In genomic region chr14:37329189-37330001, GRCh38 we compare ENCODE assay signal across 14 cellular contexts.
"Had no signal": no experiment of that assay in that cellular context is flagged by ENCODE, and none has a peak within 500 bp of the region (broad histone marks: within the 10 kb centered on the region; RNA-seq: fewer than 3 reads in every experiment).

No MANE protein-coding gene starts in this region.

- H3K4me1 Mint-ChIP-seq: neural crest cell; stimulated activated naive B cell treated with anti-CD40 and anti-IgM and Interleukin-4, amounts not matched to agents 10 μg/mL and 1 μg/mL and 100 μg/mL, for 72 hours had no signal

- H3K27me3 Mint-ChIP-seq: activated CD4-positive, alpha-beta memory T cell treated with anti-CD3 and anti-CD28 coated beads for 36 hours; activated T-cell treated with anti-CD3 and anti-CD28 coated beads, Interleukin-2, amount 50 U/mL, for 24 hours; stimulated activated naive B cell treated with anti-CD40 and anti-IgM and Interleukin-4, amounts not matched to agents 10 μg/mL and 1 μg/mL and 100 μg/mL, for 72 hours had no signal

- H3K27ac ChIP-seq: cardiac muscle cell, ovary, tibial artery had no signal

- H3K27ac Mint-ChIP-seq: activated CD4-positive, alpha-beta memory T cell treated with anti-CD3 and anti-CD28 coated beads for 36 hours; activated T-cell treated with anti-CD3 and anti-CD28 coated beads, Interleukin-2, amount 50 U/mL, for 24 hours; stimulated activated naive B cell treated with anti-CD40 and anti-IgM and Interleukin-4, amounts not matched to agents 10 μg/mL and 1 μg/mL and 100 μg/mL, for 72 hours had no signal

- ATAC-seq: esophagus mucosa; stimulated activated naive B cell treated with anti-CD40 and anti-IgM and Interleukin-4, amounts not matched to agents 10 μg/mL and 1 μg/mL and 100 μg/mL, for 72 hours had no signal

- H3K4me3 ChIP-seq: cardiac muscle cell, ovary, tibial artery had no signal

- H3K27me3 ChIP-seq: cardiac muscle cell, ovary, tibial artery had no signal

- H3K9me3 ChIP-seq: ovary had no signal

- FAIRE-seq: astrocyte had no signal

- H3K4me1 ChIP-seq: tibial artery had no signal

- DNase-seq: activated CD4-positive, alpha-beta memory T cell treated with anti-CD3 and anti-CD28 coated beads for 36 hours; activated effector memory CD4-positive, alpha-beta T cell treated with Interleukin-2 at 50 U/mL for 16 hours; activated naive CD4-positive, alpha-beta T cell treated with anti-CD3 and anti-CD28 coated beads, Interleukin-2, amount 50 U/mL, for 16 hours; activated T-cell treated with anti-CD3 and anti-CD28 coated beads, Interleukin-2, amount 50 U/mL, for 24 hours; hippocampal formation; midbrain; ovary; stimulated activated naive B cell treated with anti-CD40 and anti-IgM and Interleukin-4, amounts not matched to agents 10 μg/mL and 1 μg/mL and 100 μg/mL, for 72 hours; T-helper 9 cell; tibial artery had no signal

- H3K36me3 ChIP-seq: cardiac muscle cell, ovary had no signal

- H3K36me3 Mint-ChIP-seq: activated CD4-positive, alpha-beta memory T cell treated with anti-CD3 and anti-CD28 coated beads for 36 hours; stimulated activated naive B cell treated with anti-CD40 and anti-IgM and Interleukin-4, amounts not matched to agents 10 μg/mL and 1 μg/mL and 100 μg/mL, for 72 hours had no signal

- H3K4me3 Mint-ChIP-seq: activated CD4-positive, alpha-beta memory T cell treated with anti-CD3 and anti-CD28 coated beads for 36 hours; activated T-cell treated with anti-CD3 and anti-CD28 coated beads, Interleukin-2, amount 50 U/mL, for 24 hours; neural crest cell; stimulated activated naive B cell treated with anti-CD40 and anti-IgM and Interleukin-4, amounts not matched to agents 10 μg/mL and 1 μg/mL and 100 μg/mL, for 72 hours had no signal
